In genomic region chr15:52261498-52262242, GRCh38 we compare ENCODE assay signal across 8 cellular contexts. TPM values are rescaled to one million over a fixed set of nuclear protein-coding genes. Genes with fewer than 3 reads are reported as not detected.
DNase-seq lines count a peak whose midpoint lies in the region; ATAC-seq, FAIRE-seq and TF ChIP-seq lines count a peak whose summit lies in the region.

No MANE protein-coding gene starts in this region.

- H3K27ac Mint-ChIP-seq in activated CD4-positive, alpha-beta memory T cell treated with anti-CD3 and anti-CD28 coated beads for 36 hours: peak overlapping the region; percentile 80

- dilution Hi-C loops in endothelial cell of umbilical vein (cut with MboI; ENCODE audit: extremely low pct_ligation_motif_present, low sequenced_read_pairs): no loop called here

- H3K27me3 ChIP-seq in endothelial cell of umbilical vein (ENCODE audit: control insufficient read depth in 2 of 2, insufficient read depth in 2 of 2, low read length in 2 of 2) (no peaks in the 10 kb centered on the region), muscle layer of duodenum (ENCODE audit: low read depth, low read length) (no peaks in the 10 kb centered on the region)

- CTCF ChIA-PET in activated CD4-positive, alpha-beta memory T cell treated with anti-CD3 and anti-CD28 coated beads for 36 hours (lab: Charles Lee): interaction anchor here (0.6 to 1.8 kb wide), 11 partner anchors 9 to 1444 kb away, joined by 3 to 6 read pairs (median 4); no protein-coding TSS in a partner anchor
- CTCF ChIA-PET in endothelial cell of umbilical vein (lab: Charles Lee): interaction anchor here (0.8 to 2.2 kb wide), 17 partner anchors 9 to 474 kb away, joined by 3 to 14 read pairs (median 4); partner anchors contain the start of gene MYO5C

- H3K27me3 Mint-ChIP-seq in activated CD4-positive, alpha-beta memory T cell treated with anti-CD3 and anti-CD28 coated beads for 36 hours: no peaks in the 10 kb centered on the region

- peak in 1 of 2 donors; percentile 32 for TF ChIP-seq CTCF in endothelial cell of umbilical vein (IDR thresholded peaks at IDR 0.05; ENCODE audit: extremely low read depth in 1 of 2, insufficient read depth in 1 of 2, low read depth in 1 of 2, low read length in 2 of 2)

- H3K4me1 Mint-ChIP-seq in activated CD4-positive, alpha-beta memory T cell treated with anti-CD3 and anti-CD28 coated beads for 36 hours (ENCODE audit: low read depth): peaks cover 36% of the 10 kb centered on the region

- H3K9me3 ChIP-seq in endothelial cell of umbilical vein (replicated peaks; ENCODE audit: control insufficient read depth, insufficient read depth, low read length) (no peaks in the 10 kb centered on the region), muscle layer of duodenum (ENCODE audit: control insufficient read depth in 1 of 2, low read length in 2 of 2) (no peaks in the 10 kb centered on the region)

- H3K9me3 Mint-ChIP-seq in activated CD4-positive, alpha-beta memory T cell treated with anti-CD3 and anti-CD28 coated beads for 36 hours: no peaks in the 10 kb centered on the region

- peak overlapping the region; percentile 1 for H3K9ac ChIP-seq in endothelial cell of umbilical vein (replicated peaks; ENCODE audit: extremely low read depth, insufficient read depth, low read length)

- TSS peak; percentile 81 for BruUV-seq in endothelial cell of umbilical vein (replicated peaks; lab: Mats Ljungman, UMichigan)

- peaks cover 17% of the 10 kb centered on the region for H3K4me1 ChIP-seq in endothelial cell of umbilical vein (ENCODE audit: control insufficient read depth, extremely low read depth, insufficient read depth, low read length)
- H3K4me1 ChIP-seq in muscle layer of duodenum (ENCODE audit: control insufficient read depth in 1 of 2, insufficient read depth in 2 of 2, low read length in 2 of 2): no peaks in the 10 kb centered on the region

- POLR2A ChIA-PET in activated CD4-positive, alpha-beta memory T cell treated with anti-CD3 and anti-CD28 coated beads for 36 hours (lab: Charles Lee): interaction anchor here (0.9 to 2.4 kb wide), 7 partner anchors 9 to 297 kb away, joined by 3 to 10 read pairs (median 4); no protein-coding TSS in a partner anchor
- POLR2A ChIA-PET in endothelial cell of umbilical vein (lab: Charles Lee): interaction anchor here (0.6 to 1.4 kb wide), 3 partner anchors 9 to 44 kb away, joined by 3 to 14 read pairs (median 6); partner anchors contain the start of gene MYO5C

- no peak overlapping the region for H3K4me3 ChIP-seq in endothelial cell of umbilical vein (replicated peaks in 1 of 3; ENCODE audit: insufficient read depth in 1 of 3, low read depth in 1 of 3, low read length in 3 of 3)
- no peak overlapping the region for H3K4me3 ChIP-seq in muscle layer of duodenum (ENCODE audit: low read depth in 1 of 2, low read length in 2 of 2)

- TF ChIP-seq POLR2A in GM12892 (IDR thresholded peaks at IDR 0.05; ENCODE audit: low read depth, low read length): peak; percentile 50
- peak; percentile 34 for TF ChIP-seq POLR2A in endothelial cell of umbilical vein (IDR thresholded peaks at IDR 0.05; ENCODE audit: low read depth, low read length)

- H3K4me3 Mint-ChIP-seq in activated CD4-positive, alpha-beta memory T cell treated with anti-CD3 and anti-CD28 coated beads for 36 hours: peak overlapping the region; percentile 32

- H2AFZ ChIP-seq in endothelial cell of umbilical vein (ENCODE audit: low read depth, low read length): peak overlapping the region; percentile 55

- H3K79me2 ChIP-seq in endothelial cell of umbilical vein (ENCODE audit: control insufficient read depth, insufficient read depth, low read length): no peaks in the 10 kb centered on the region

- intact Hi-C loops in activated CD4-positive, alpha-beta memory T cell treated with anti-CD3 and anti-CD28 coated beads for 36 hours (cut with micrococcal nuclease): loop anchor here (1.0 to 2.0 kb wide), 6 partner anchors 23 to 417 kb away; partner anchors contain the start of gene ATOSA
- intact Hi-C loops in endothelial cell of umbilical vein (cut with micrococcal nuclease): loop anchor here (1.0 kb wide), 1 partner anchor 34 kb away; the partner anchor contains the start of gene MYO5C

- H3K4me2 ChIP-seq in endothelial cell of umbilical vein (ENCODE audit: insufficient read depth, low read length): peak overlapping the region; percentile 12

- H3K36me3 ChIP-seq in endothelial cell of umbilical vein (ENCODE audit: control insufficient read depth in 2 of 2, extremely low read depth in 1 of 2, insufficient read depth in 2 of 2, low read length in 2 of 2) (no peaks in the 10 kb centered on the region), muscle layer of duodenum (ENCODE audit: control insufficient read depth in 1 of 2, insufficient read depth in 2 of 2, low read length in 2 of 2) (no peaks in the 10 kb centered on the region)

- ATAC-seq in GM21786 (IDR thresholded peaks at IDR 0.05; ENCODE audit: unreplicated experiment): peak; percentile 99

- H3K27ac ChIP-seq in endothelial cell of umbilical vein (ENCODE audit: insufficient read depth, low read depth, low read length) (peak overlapping the region; percentile 55), muscle layer of duodenum (ENCODE audit: low read length) (peak overlapping the region; percentile 1), substantia nigra (ENCODE audit: low read depth, low read length, poor library complexity, severe bottlenecking) (peak overlapping the region; percentile 3)

- H4K20me1 ChIP-seq in endothelial cell of umbilical vein (replicated peaks; ENCODE audit: control insufficient read depth, extremely low read depth, insufficient read depth, low read length): no peaks in the 10 kb centered on the region

- no peaks in the 10 kb centered on the region for H3K9me1 ChIP-seq in endothelial cell of umbilical vein (replicated peaks; ENCODE audit: control insufficient read depth, extremely low read depth, insufficient read depth, low read length)

- FAIRE-seq in GM12892 (lab: Jason Lieb, UNC) (peak; percentile 100), endothelial cell of umbilical vein (lab: Jason Lieb, UNC) (peak; percentile 98)

- no peaks in the 10 kb centered on the region for H3K36me3 Mint-ChIP-seq in activated CD4-positive, alpha-beta memory T cell treated with anti-CD3 and anti-CD28 coated beads for 36 hours

- DNase-seq in GM12892 (ENCODE audit: insufficient read length): peak; percentile 63
- peak; percentile 36 for DNase-seq in KG1 (lab: John Stamatoyannopoulos, UW)
- DNase-seq in activated CD4-positive, alpha-beta memory T cell treated with anti-CD3 and anti-CD28 coated beads for 36 hours: peak; percentile 87
- DNase-seq in endothelial cell of umbilical vein (ENCODE audit: low read depth, low spot score): peak; percentile 95
- DNase-seq in substantia nigra (lab: John Stamatoyannopoulos, UW): peak in 23 of 49 donors; percentile 6 to 86 (median 37)
- DNase-seq in DMS53 treated with DMSO at 0.1 percent for 48 hours (lab: John Stamatoyannopoulos, UW; ENCODE audit: unreplicated experiment): no peak

TF ChIP-seq in endothelial cell of umbilical vein, 7 proteins besides CTCF, POLR2A, EP300 and RAD21:
- TF ChIP-seq EZH2 (IDR thresholded peaks at IDR 0.05; ENCODE audit: borderline replicate concordance, low read depth, low read length, severe bottlenecking): no peak
- TF ChIP-seq POLR2AphosphoS5 (IDR thresholded peaks at IDR 0.05; ENCODE audit: insufficient read depth, low read depth, low read length): peak; percentile 20
- no peak for TF ChIP-seq JUN (IDR thresholded peaks at IDR 0.05; ENCODE audit: borderline replicate concordance, insufficient read depth, insufficient read length, low read depth)
TF ChIP-seq in endothelial cell of umbilical vein: peak in this region for 1.

RNA-seq across cellular contexts. Expression of gene MYO5C, which starts 33.9 kb away (rescaled TPM):
- polyA plus RNA-seq in GM12892 (2012; ENCODE audit: missing spikeins): 1.1 TPM
- total RNA-seq in activated CD4-positive, alpha-beta memory T cell treated with anti-CD3 and anti-CD28 coated beads for 36 hours: under 1 TPM; 0.27 to 0.50 TPM
- total RNA-seq in endothelial cell of umbilical vein: 18.4 and 19.4 TPM in 2 replicates
- 4.2 and 7.5 TPM in 2 replicates for polyA plus RNA-seq in endothelial cell of umbilical vein
- 4.1 and 5.1 TPM in 2 replicates for polyA plus RNA-seq in endothelial cell of umbilical vein (2011; cell fraction: cytosol; rRNA removed)
- polyA plus RNA-seq in endothelial cell of umbilical vein (2011; cell fraction: nucleus; rRNA removed): 20.3 and 23.1 TPM in 2 replicates
- 3.4 TPM in 2 replicates for polyA plus RNA-seq in endothelial cell of umbilical vein (2012)
- polyA minus RNA-seq in endothelial cell of umbilical vein: 37.4 and 39.6 TPM in 2 replicates
- polyA minus RNA-seq in endothelial cell of umbilical vein (2011; cell fraction: cytosol; rRNA and poly(A)+ RNA removed): 4.5 TPM
- polyA minus RNA-seq in endothelial cell of umbilical vein (2011; cell fraction: nucleus; rRNA and poly(A)+ RNA removed): 27.8 and 34.3 TPM in 2 replicates

Comparison
In these comparisons a context has a peak if more than half of its experiments do, and no peak if none do; other contexts are left out.
1. H3K27ac ChIP-seq: peak in every context shown above with its lines; median percentile 55 in endothelial cell of umbilical vein; 3 in substantia nigra; 1 in muscle layer of duodenum.
2. RNA of gene MYO5C, which starts 33.9 kb away (total RNA-seq): 18.4 to 19.4 TPM in endothelial cell of umbilical vein; 0.27 to 0.50 TPM in activated CD4-positive, alpha-beta memory T cell treated with anti-CD3 and anti-CD28 coated beads for 36 hours; every median in the first group is over 10 times any median in the second.